In genomic region chr7:108004220-108005142, GRCh38 we compare ENCODE assay signal across 8 cellular contexts. TPM values are rescaled to one million over a fixed set of nuclear protein-coding genes. Genes with fewer than 3 reads are reported as not detected.
A peak's percentile ranks its signal among the peaks of the same experiment; 100 is the strongest.
DNase-seq lines count a peak whose midpoint lies in the region; ATAC-seq and TF ChIP-seq lines count a peak whose summit lies in the region.

No MANE protein-coding gene starts in this region.

- in situ Hi-C loops in G401 (cut with HindIII; ENCODE audit: low sequenced_read_pairs) = no loop called here

- H3K9me3 Mint-ChIP-seq in osteocyte (ENCODE audit: unreplicated experiment) = no peaks in the 10 kb centered on the region

- H3K27me3 Mint-ChIP-seq in osteocyte (ENCODE audit: unreplicated experiment) = no peaks in the 10 kb centered on the region

- H3K4me3 ChIP-seq in epithelial cell of proximal tubule (ENCODE audit: low read depth, low read length) = peak overlapping the region; percentile 85

- peak overlapping the region; percentile 85 for H3K27ac Mint-ChIP-seq in osteocyte (ENCODE audit: unreplicated experiment)

- peaks cover 55% of the 10 kb centered on the region for H3K4me1 Mint-ChIP-seq in osteocyte (ENCODE audit: unreplicated experiment)

- ATAC-seq in HG03460 (IDR thresholded peaks at IDR 0.05; ENCODE audit: unreplicated experiment) (peak; percentile 83), GM21515 (IDR thresholded peaks at IDR 0.05; ENCODE audit: unreplicated experiment) (no peak), GM18511 (IDR thresholded peaks at IDR 0.05; ENCODE audit: unreplicated experiment) (no peak)

- peaks cover 18% of the 10 kb centered on the region for H3K36me3 Mint-ChIP-seq in osteocyte (ENCODE audit: unreplicated experiment)

- peak overlapping the region; percentile 96 for H3K4me3 Mint-ChIP-seq in osteocyte (ENCODE audit: unreplicated experiment)

- TF ChIP-seq CTCF in epithelial cell of proximal tubule (conservative IDR thresholded peaks at IDR 0.05; ENCODE audit: low read depth, low read length) (no peak), osteocyte (IDR thresholded peaks at IDR 0.05) (no peak)

- DNase-seq in G401 (ENCODE audit: low spot score) = peak; percentile 19
- DNase-seq in epithelial cell of proximal tubule (ENCODE audit: low read depth) = peak; percentile 100
- no peak for DNase-seq in osteocyte (ENCODE audit: extremely low spot score, unreplicated experiment)
- no peak for DNase-seq in NCI-H128 (lab: John Stamatoyannopoulos, UW; ENCODE audit: unreplicated experiment)
- DNase-seq in epidermal melanocyte (ENCODE audit: insufficient read length, low spot score) = no peak

RNA-seq across cellular contexts. Expression of gene LAMB1, which starts 1.5 kb away (rescaled TPM):
- 4.3 and 5.9 TPM in 2 replicates for total RNA-seq in G401 (2014; rRNA removed; shearing (Covaris generic))
- 170 and 220 TPM in 2 replicates for total RNA-seq in epithelial cell of proximal tubule
- total RNA-seq in osteocyte = 952 and 1,014 TPM in 2 replicates

Comparison
In these comparisons a context has a peak if more than half of its experiments do, and no peak if none do; other contexts are left out.
1. DNase-seq: peak in G401 (single experiment) and epithelial cell of proximal tubule (single experiment); none in osteocyte (single experiment), NCI-H128 (single experiment) and epidermal melanocyte (single experiment).
2. RNA of gene LAMB1, which starts 1.5 kb away (total RNA-seq): 952 to 1,014 TPM in osteocyte and 170 to 220 TPM in epithelial cell of proximal tubule; 4.3 to 5.9 TPM in G401; every median in the first group is over 10 times any median in the second.